28 cellular contexts compared by ENCODE assay signal in the genomic region with DNA sequence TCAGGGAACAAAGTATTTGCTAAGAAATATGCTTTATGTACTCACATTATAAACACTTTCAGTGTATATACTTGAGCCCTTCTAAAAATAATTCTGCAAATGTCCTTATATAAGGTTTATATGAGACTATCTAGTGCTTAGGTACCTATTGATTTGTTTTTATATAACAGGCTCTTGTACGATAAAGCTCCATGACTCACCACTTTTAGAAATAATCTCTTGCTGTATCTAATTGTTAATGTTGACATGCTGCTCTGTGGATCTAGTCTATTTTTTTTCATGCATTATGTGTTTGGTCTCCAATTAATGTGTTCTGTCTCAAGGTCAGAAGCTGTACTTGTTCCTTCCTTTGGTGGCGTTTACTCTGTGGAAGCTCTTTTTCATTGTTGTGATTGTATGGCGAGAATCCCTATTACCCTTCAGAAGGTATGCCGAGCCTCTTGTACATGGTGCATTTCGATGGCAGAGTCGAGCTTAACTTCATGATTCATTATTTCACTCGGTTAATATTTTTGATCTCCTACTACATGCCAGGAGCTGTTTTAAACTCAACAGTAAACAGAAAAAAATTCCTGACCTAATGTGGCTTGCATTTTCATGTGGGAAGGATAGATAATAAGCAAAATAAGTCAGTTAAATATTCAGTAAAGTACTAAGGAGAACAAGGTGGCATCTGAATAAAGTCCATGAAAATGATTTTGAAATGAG.
A peak's percentile ranks its signal among the peaks of the same experiment; 100 is the strongest.
DNase-seq lines count a peak whose midpoint lies in the region; FAIRE-seq and TF ChIP-seq lines count a peak whose summit lies in the region.
"Had no signal": no experiment of that assay in that cellular context is flagged by ENCODE, and none has a peak within 500 bp of the region (broad histone marks: within the 10 kb centered on the region; RNA-seq: fewer than 3 reads in every experiment).

No MANE protein-coding gene starts in this region.

- H3K36me3 ChIP-seq in OCI-LY1 (ENCODE audit: insufficient read depth, low read length), result no peaks in the 10 kb centered on the region
- H3K36me3 ChIP-seq: BE2C, SJSA1 had no signal

- no peak overlapping the region for H3K9ac ChIP-seq in OCI-LY1 (ENCODE audit: low read length)
- H3K9ac ChIP-seq: KMS-11 had no signal

- H2AFZ ChIP-seq in OCI-LY1 (ENCODE audit: low read length), result 0 out of 2 replicates have a peak overlapping the region, but pooled peaks have one; percentile 20

- H3K4me1 Mint-ChIP-seq in glutamatergic neuron (ENCODE audit: low read depth, unreplicated experiment), result no peaks in the 10 kb centered on the region
- H3K4me1 Mint-ChIP-seq: CD14-positive monocyte; CD8-positive, alpha-beta memory T cell; IgD-negative memory B cell had no signal

- H3K4me3 Mint-ChIP-seq in glutamatergic neuron (ENCODE audit: unreplicated experiment), result no peak overlapping the region
- H3K4me3 Mint-ChIP-seq: CD14-positive monocyte; CD8-positive, alpha-beta memory T cell; H9; HFFc6; IgD-negative memory B cell had no signal

- no peak overlapping the region for H3K27ac Mint-ChIP-seq in glutamatergic neuron (ENCODE audit: unreplicated experiment)
- H3K27ac Mint-ChIP-seq: CD14-positive monocyte; CD8-positive, alpha-beta memory T cell; H9; HFFc6; IgD-negative memory B cell had no signal

- no peaks in the 10 kb centered on the region for H3K79me2 ChIP-seq in OCI-LY1 (ENCODE audit: insufficient read depth, low read length)

- H3K9me3 ChIP-seq in OCI-LY1 (ENCODE audit: low read length), result no peaks in the 10 kb centered on the region
- H3K9me3 ChIP-seq: BE2C, SJSA1 had no signal

- no peaks in the 10 kb centered on the region for H3K27me3 Mint-ChIP-seq in glutamatergic neuron (ENCODE audit: unreplicated experiment)

- H3K27ac ChIP-seq in OCI-LY1 (ENCODE audit: low read depth, low read length, poor library complexity, severe bottlenecking), result no peak overlapping the region
- H3K27ac ChIP-seq: 22Rv1, HL-60, KMS-11, SJSA1 had no signal

- H3K4me1 ChIP-seq in OCI-LY1 (ENCODE audit: insufficient read depth, low read length, severe bottlenecking), result no peaks in the 10 kb centered on the region
- H3K4me1 ChIP-seq: BE2C had no signal

- DNase-seq in DMS153 (lab: John Stamatoyannopoulos, UW) (peak; percentile 2), DMS153 treated with DMSO at 0.1 percent for 48 hours (lab: John Stamatoyannopoulos, UW; ENCODE audit: unreplicated experiment) (no peak), dermis blood vessel endothelial cell (peak; percentile 24), NCI-H748 (lab: John Stamatoyannopoulos, UW; ENCODE audit: unreplicated experiment) (no peak), HEK293T (ENCODE audit: extremely low spot score) (no peak), glutamatergic neuron (no peak)
- DNase-seq: BE2C; CD8-positive, alpha-beta memory T cell; DMS 273 treated with DMSO at 0.1 percent for 48 hours; H9; HFFc6; NCI-H1092; NCI-H1436; NCI-H187; NCI-H2081 treated with DMSO at 0.1 percent for 48 hours; NCI-H524; NCI-H774; Right ventricle myocardium superior; RPMI8226 had no signal

- no peaks in the 10 kb centered on the region for H3K9me3 Mint-ChIP-seq in glutamatergic neuron (ENCODE audit: unreplicated experiment)
- H3K9me3 Mint-ChIP-seq: CD8-positive, alpha-beta memory T cell; H9; HFFc6; IgD-negative memory B cell had no signal

- POLR2A ChIA-PET in HEK293T (lab: Yijun Ruan, JAX), result no interaction called here

- CTCF ChIA-PET in HEK293T (lab: Yijun Ruan, JAX), result no interaction called here

- FAIRE-seq in islet of Langerhans (lab: Jason Lieb, UNC), result peak; percentile 24
- FAIRE-seq: GM18507 had no signal

- no peaks in the 10 kb centered on the region for H3K27me3 ChIP-seq in OCI-LY1 (ENCODE audit: insufficient read depth, low read length)
- H3K27me3 ChIP-seq: BE2C, SJSA1 had no signal

- no peaks in the 10 kb centered on the region for H3F3A ChIP-seq in OCI-LY1 (ENCODE audit: insufficient read depth, low read length)

- no peak overlapping the region for H3K4me3 ChIP-seq in OCI-LY1 (ENCODE audit: low read depth, low read length, poor library complexity, severe bottlenecking)
- H3K4me3 ChIP-seq: SJSA1 had no signal

- no peak for TF ChIP-seq CTCF in OCI-LY1 (IDR thresholded peaks at IDR 0.05; ENCODE audit: low read length)
- no peak for TF ChIP-seq CTCF in glutamatergic neuron (IDR thresholded peaks at IDR 0.05; ENCODE audit: partially characterized antibody, unreplicated experiment)

- no peak overlapping the region for H3K4me2 ChIP-seq in OCI-LY1 (ENCODE audit: low read length)
- H3K4me2 ChIP-seq: KMS-11 had no signal

- no peaks in the 10 kb centered on the region for H3K9me2 ChIP-seq in OCI-LY1 (ENCODE audit: low read depth, low read length)

- H4K20me1 ChIP-seq in OCI-LY1 (ENCODE audit: insufficient read depth, low read length), result no peaks in the 10 kb centered on the region

- no peaks in the 10 kb centered on the region for H3K36me3 Mint-ChIP-seq in glutamatergic neuron (ENCODE audit: unreplicated experiment)
- H3K36me3 Mint-ChIP-seq: CD14-positive monocyte, IgD-negative memory B cell had no signal

TF ChIP-seq in HEK293T, 16 proteins besides CTCF, POLR2A, EP300 and RAD21:
- no peak for TF ChIP-seq LEF1 (IDR thresholded peaks at IDR 0.05; ENCODE audit: borderline replicate concordance)
- TF ChIP-seq ARNT (IDR thresholded peaks at IDR 0.05), result no peak
- no peak for TF ChIP-seq HDGF (IDR thresholded peaks at IDR 0.05; ENCODE audit: borderline replicate concordance)
- TF ChIP-seq FOXK2 (IDR thresholded peaks at IDR 0.05), result no peak
- no peak for TF ChIP-seq ELF4 (IDR thresholded peaks at IDR 0.05)
- TF ChIP-seq PKNOX1 (IDR thresholded peaks at IDR 0.05), result no peak
- TF ChIP-seq TARDBP (IDR thresholded peaks at IDR 0.05), result no peak
- TF ChIP-seq BHLHE40 (IDR thresholded peaks at IDR 0.05; ENCODE audit: borderline replicate concordance), result no peak
- TF ChIP-seq FOXA1 (IDR thresholded peaks at IDR 0.05), result no peak
- TF ChIP-seq ZNF384 (IDR thresholded peaks at IDR 0.05), result no peak
- no peak for TF ChIP-seq SP1 (IDR thresholded peaks at IDR 0.05)
- TF ChIP-seq SUZ12 (IDR thresholded peaks at IDR 0.05), result no peak
- no peak for TF ChIP-seq NFRKB (IDR thresholded peaks at IDR 0.05)
- TF ChIP-seq CTBP1 (IDR thresholded peaks at IDR 0.05; ENCODE audit: borderline replicate concordance), result no peak
- no peak for TF ChIP-seq FOXM1 (IDR thresholded peaks at IDR 0.05; ENCODE audit: borderline replicate concordance)
- TF ChIP-seq L3MBTL2 (conservative IDR thresholded peaks at IDR 0.05), result no peak

Comparison
In these comparisons a context has a peak if more than half of its experiments do, and no peak if none do; other contexts are left out.
1. DNase-seq: peak in DMS153 (single experiment) and dermis blood vessel endothelial cell (single experiment); none in DMS153 treated with DMSO at 0.1 percent for 48 hours (single experiment), NCI-H748 (single experiment), HEK293T (single experiment) and glutamatergic neuron (single experiment).